In genomic region chr15:39657714-39658113, GRCh38 we compare ENCODE assay signal across 20 cellular contexts.
DNase-seq lines count a peak whose midpoint lies in the region; ATAC-seq and TF ChIP-seq lines count a peak whose summit lies in the region.
"Had no signal": no experiment of that assay in that cellular context is flagged by ENCODE, and none has a peak within 500 bp of the region (broad histone marks: within the 10 kb centered on the region; RNA-seq: fewer than 3 reads in every experiment).

No MANE protein-coding gene starts in this region.

- TF ChIP-seq CTCF in choroid plexus epithelial cell (conservative IDR thresholded peaks at IDR 0.05; ENCODE audit: low read depth, low read length), result no peak
- no peak for TF ChIP-seq CTCF in colonic mucosa (IDR thresholded peaks at IDR 0.05)

- no peak overlapping the region for H3K27ac ChIP-seq in colonic mucosa
- H3K27ac ChIP-seq: dorsolateral prefrontal cortex, neural progenitor cell, right lobe of liver, transverse colon had no signal

- H3K9me3 ChIP-seq in colonic mucosa, result no peaks in the 10 kb centered on the region
- H3K9me3 ChIP-seq: BE2C, right lobe of liver, transverse colon had no signal

- H3K4me1 ChIP-seq in colonic mucosa, result no peaks in the 10 kb centered on the region
- H3K4me1 ChIP-seq: right lobe of liver, transverse colon had no signal

- ATAC-seq in Right ventricle myocardium inferior, result no peak
- ATAC-seq: activated naive CD8-positive, alpha-beta T cell treated with anti-CD3 and anti-CD28 coated beads, Interleukin-2, amount 50 U/mL, for 24 hours; right lobe of liver had no signal

- DNase-seq in AG08396 (ENCODE audit: low spot score), result peak; percentile 42
- peak; percentile 49 for DNase-seq in NCI-H226
- peak; percentile 74 for DNase-seq in choroid plexus epithelial cell (ENCODE audit: low read depth)
- DNase-seq in iris pigment epithelial cell (ENCODE audit: low read depth), result peak; percentile 84
- DNase-seq in iPS-NIHi11 (ENCODE audit: low spot score), result no peak
- DNase-seq in colonic mucosa, result no peak
- no peak for DNase-seq in Right ventricle myocardium inferior (ENCODE audit: missing footprints)
- DNase-seq in NOMO-1 (lab: John Stamatoyannopoulos, UW; ENCODE audit: unreplicated experiment in 2 of 2), result no peak
- DNase-seq: activated CD4-positive, alpha-beta T cell treated with anti-CD3 and anti-CD28 coated beads, Interleukin-2, amount 50 U/mL, for 1 hour; activated naive CD8-positive, alpha-beta T cell treated with anti-CD3 and anti-CD28 coated beads, Interleukin-2, amount 50 U/mL, for 24 hours; activated T-cell treated with anti-CD3 and anti-CD28 coated beads, Interleukin-2, amount 50 U/mL, for 48 hours; BE2C; dorsolateral prefrontal cortex; MG63; right lobe of liver; SHP77; stimulated activated CD4-positive, alpha-beta T cell treated with anti-CD3 and anti-CD28 coated beads, Interleukin-4, amount 100 ng/mL, for 24 hours; T-helper 9 cell; transverse colon had no signal

- intact Hi-C loops in colonic mucosa (cut with DNase I) (no loop called here), Right ventricle myocardium inferior (cut with DNase I) (no loop called here)

- H3K36me3 ChIP-seq in colonic mucosa, result no peaks in the 10 kb centered on the region
- H3K36me3 ChIP-seq: BE2C, MG63, neural progenitor cell, right lobe of liver, transverse colon had no signal

- no peak overlapping the region for H3K9ac ChIP-seq in colonic mucosa (ENCODE audit: low read depth in 2 of 2, low read length in 2 of 2)
- H3K9ac ChIP-seq: neural progenitor cell had no signal

- no peaks in the 10 kb centered on the region for H3K27me3 ChIP-seq in colonic mucosa
- H3K27me3 ChIP-seq: dorsolateral prefrontal cortex, MG63, neural progenitor cell, right lobe of liver, transverse colon had no signal

- H3K4me3 ChIP-seq in choroid plexus epithelial cell (ENCODE audit: low read depth, low read length) (no peak overlapping the region), colonic mucosa (no peak overlapping the region)
- H3K4me3 ChIP-seq: dorsolateral prefrontal cortex, MG63, neural progenitor cell, right lobe of liver, transverse colon had no signal

Comparison
In these comparisons a context has a peak if more than half of its experiments do, and no peak if none do; other contexts are left out.
1. DNase-seq: peak in AG08396 (single experiment), NCI-H226 (single experiment), choroid plexus epithelial cell (single experiment) and iris pigment epithelial cell (single experiment); none in iPS-NIHi11 (single experiment), colonic mucosa (single experiment), Right ventricle myocardium inferior (single experiment) and NOMO-1 (0 of 2).